ENCODE assay signal across 8 cellular contexts in genomic region chr6:31660224-31660997, GRCh38.
A peak's percentile ranks its signal among the peaks of the same experiment; 100 is the strongest.
DNase-seq lines count a peak whose midpoint lies in the region; ATAC-seq and TF ChIP-seq lines count a peak whose summit lies in the region.

Gene C6orf47, minus strand, starts transcription at chr6:31660778. Its CDS starts 831 bp downstream, at chr6:31659947.

- H3K27me3 ChIP-seq in layer of hippocampus (ENCODE audit: control insufficient read depth, insufficient read depth, low read length), result no peaks in the 10 kb centered on the region

- TF ChIP-seq CTCF in GM12864 (IDR thresholded peaks at IDR 0.05; ENCODE audit: low read depth, low read length, missing control alignments), result no peak

- peak within 1 kb of the TSS; percentile 66 for H3K27ac ChIP-seq in cingulate gyrus (ENCODE audit: low read depth, low read length)
- H3K27ac ChIP-seq in layer of hippocampus (ENCODE audit: low read depth, low read length), result peak within 1 kb of the TSS; percentile 80

- no peak for DNase-seq in GM12864 (ENCODE audit: low read depth)
- peak; percentile 89 for DNase-seq in NCI-H510A (lab: John Stamatoyannopoulos, UW)
- peak; percentile 71 to 80 for DNase-seq in activated CD4-positive, alpha-beta T cell treated with anti-CD3 and anti-CD28 coated beads for 4 hours
- peak; percentile 56 to 74 for DNase-seq in stimulated activated CD4-positive, alpha-beta T cell treated with anti-CD3 and anti-CD28 coated beads, Interleukin-1b, Interleukin-23, amount 100 ng/mL, for 4 hours (ENCODE audit: low read depth in 2 of 2)

- H3K4me3 ChIP-seq in GM12864 (ENCODE audit: low read depth, low read length), result peak within 1 kb of the TSS; percentile 92

- ATAC-seq in HG03095 (IDR thresholded peaks at IDR 0.05; ENCODE audit: unreplicated experiment) (peak; percentile 45), HG02970 (IDR thresholded peaks at IDR 0.05; ENCODE audit: low FRiP score, unreplicated experiment) (no peak)
